ENCODE assay signal across 1 cellular context in the genomic region with DNA sequence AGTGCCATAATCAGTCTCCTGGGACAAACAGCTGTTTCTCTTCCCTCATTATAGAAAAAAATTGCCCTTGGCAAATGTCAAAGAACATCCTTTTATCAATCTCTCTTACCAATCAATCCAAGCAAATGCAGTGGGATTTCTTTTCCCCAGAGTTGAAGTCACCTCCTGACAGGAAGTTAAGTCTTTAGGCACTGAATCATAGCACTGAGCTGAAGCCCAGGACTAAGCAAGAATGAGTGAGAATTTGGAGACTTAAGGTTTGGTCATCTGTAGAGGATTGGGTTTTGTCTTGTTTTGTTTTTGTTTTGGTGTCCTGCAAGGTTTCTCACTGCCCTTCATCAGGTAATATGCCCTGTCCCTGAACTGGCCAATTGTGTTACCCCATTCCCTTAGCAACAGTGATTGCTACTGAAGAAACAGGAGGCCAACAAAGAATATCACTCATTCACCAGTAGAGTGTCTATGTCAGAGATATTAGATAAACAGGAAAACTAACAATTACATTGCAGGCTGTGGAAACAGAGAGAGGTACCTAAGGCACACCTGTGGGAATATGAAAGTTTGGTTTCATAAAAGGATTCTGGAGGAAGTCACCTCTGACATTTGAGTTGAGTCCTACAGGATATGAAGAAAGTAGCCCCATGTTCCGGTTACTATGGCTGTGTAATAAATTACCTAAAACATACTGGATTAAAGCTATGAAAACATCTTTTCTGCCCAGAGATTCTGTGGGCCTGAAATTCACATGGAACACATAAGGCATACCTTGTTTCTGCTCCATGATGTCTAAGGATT.
TF ChIP-seq lines count a peak whose summit lies in the region.

No MANE protein-coding gene starts in this region.

TF ChIP-seq in IMR-90, 13 proteins besides CTCF, POLR2A, EP300 and RAD21:
- TF ChIP-seq NFE2L2 (IDR thresholded peaks at IDR 0.05; ENCODE audit: low read depth, low read length) (no peak), MAFK (IDR thresholded peaks at IDR 0.05; ENCODE audit: low read depth, low read length) (no peak), SMC3 (IDR thresholded peaks at IDR 0.05; ENCODE audit: low read depth, low read length) (no peak), ELK1 (IDR thresholded peaks at IDR 0.05; ENCODE audit: borderline replicate concordance, low read depth, low read length) (no peak), CHD1 (IDR thresholded peaks at IDR 0.05; ENCODE audit: low read depth, low read length) (no peak), RFX5 (IDR thresholded peaks at IDR 0.05; ENCODE audit: low read depth, low read length) (no peak)
